19 cellular contexts compared by ENCODE assay signal in the genomic region with DNA sequence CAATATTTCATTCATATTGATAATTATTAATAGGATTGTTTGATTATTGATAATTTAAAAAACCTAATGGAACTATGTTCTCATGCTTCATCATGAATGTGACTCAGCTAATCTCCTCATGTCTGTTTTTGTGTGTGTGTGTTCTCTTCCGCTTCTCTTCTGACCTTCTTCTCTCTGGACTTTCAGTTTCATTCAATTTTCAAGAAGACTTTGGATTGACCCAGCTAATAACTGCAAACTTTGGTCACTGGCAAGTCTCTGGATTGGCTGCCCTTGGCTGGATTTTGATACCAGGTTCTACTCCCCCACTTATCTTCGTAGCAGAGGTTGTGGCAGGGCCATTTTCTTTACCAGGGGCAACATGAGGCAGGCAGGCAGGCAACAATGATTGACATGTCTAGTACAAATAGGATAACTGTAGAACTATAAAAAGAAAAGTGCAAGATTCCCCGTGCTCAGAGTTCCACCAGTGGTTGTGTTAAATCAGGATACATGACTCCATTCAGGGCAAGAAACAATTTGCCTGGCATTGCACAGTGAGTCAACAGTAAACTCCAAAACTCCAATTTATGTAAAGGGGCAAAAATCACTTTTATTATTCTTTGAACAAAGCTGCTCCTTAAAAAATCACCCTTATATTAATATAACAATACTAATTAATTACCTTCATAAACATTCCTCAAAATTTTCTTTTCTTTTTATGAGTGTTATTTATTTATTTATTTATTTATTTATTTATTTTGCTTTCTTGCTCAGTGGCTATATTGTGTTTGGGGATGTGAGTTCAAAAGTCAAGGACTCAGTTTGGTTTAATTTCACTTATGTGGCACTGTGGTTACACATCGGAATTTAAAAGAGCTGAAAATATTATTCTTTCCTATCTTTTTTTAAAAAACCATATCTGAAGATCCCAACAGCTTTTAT.
"Had no signal": no experiment of that assay in that cellular context is flagged by ENCODE, and none has a peak within 500 bp of the region (broad histone marks: within the 10 kb centered on the region; RNA-seq: fewer than 3 reads in every experiment).

No MANE protein-coding gene starts in this region.

- DNase-seq: activated CD4-positive, alpha-beta T cell treated with anti-CD3 and anti-CD28 coated beads for 4 hours; activated CD8-positive, alpha-beta memory T cell treated with anti-CD3 and anti-CD28 coated beads, Interleukin-2, amount 50 U/mL, for 4 hours; activated CD8-positive, alpha-beta T cell treated with anti-CD3 and anti-CD28 coated beads for 36 hours; activated gamma-delta T cell treated with Interleukin-2 at 50 U/mL for 16 hours; activated naive CD4-positive, alpha-beta T cell treated with anti-CD3 and anti-CD28 coated beads, Interleukin-2, amount 10 ng/mL, durations not matched to agents 7 days and 5 days; activated naive CD8-positive, alpha-beta T cell treated with anti-CD3 and anti-CD28 coated beads for 36 hours; activated T-cell treated with anti-CD3 and anti-CD28 coated beads, Interleukin-2, amount 50 U/mL, for 72 hours; NCI-H1048; NCI-H1930; NCI-H2107; NCI-H345; NCI-H510A; PC-3; SHP77 had no signal

- H3K4me1 Mint-ChIP-seq: activated naive CD4-positive, alpha-beta T cell treated with anti-CD3 and anti-CD28 coated beads, Interleukin-2, amount 10 ng/mL, durations not matched to agents 7 days and 5 days; activated naive CD8-positive, alpha-beta T cell treated with anti-CD3 and anti-CD28 coated beads for 36 hours had no signal

- H3K27me3 Mint-ChIP-seq: activated CD8-positive, alpha-beta T cell treated with anti-CD3 and anti-CD28 coated beads for 36 hours; activated naive CD4-positive, alpha-beta T cell treated with anti-CD3 and anti-CD28 coated beads, Interleukin-2, amount 10 ng/mL, durations not matched to agents 7 days and 5 days; activated naive CD8-positive, alpha-beta T cell treated with anti-CD3 and anti-CD28 coated beads for 36 hours had no signal

- H3K4me3 Mint-ChIP-seq: activated CD8-positive, alpha-beta T cell treated with anti-CD3 and anti-CD28 coated beads for 36 hours; activated naive CD4-positive, alpha-beta T cell treated with anti-CD3 and anti-CD28 coated beads, Interleukin-2, amount 10 ng/mL, durations not matched to agents 7 days and 5 days; activated naive CD8-positive, alpha-beta T cell treated with anti-CD3 and anti-CD28 coated beads for 36 hours; activated T-cell treated with anti-CD3 and anti-CD28 coated beads, Interleukin-2, amount 50 U/mL, for 72 hours; T-helper 1 cell treated with Interleukin-12 subunit alpha and Interleukin-12 subunit beta and Interleukin-4 antibody, amounts not matched to agents 30 μg/mL and 1 μg/mL, for 36 hours had no signal

- ATAC-seq: activated CD4-positive, CD25-positive, alpha-beta regulatory T cell treated with anti-CD3 and anti-CD28 coated beads, Interleukin-2, amount 50 U/mL, for 24 hours; activated CD8-positive, alpha-beta T cell treated with anti-CD3 and anti-CD28 coated beads for 36 hours; activated T-cell treated with anti-CD3 and anti-CD28 coated beads, Interleukin-2, amount 50 U/mL, for 72 hours; PC-3 had no signal

- H3K27ac Mint-ChIP-seq: activated CD8-positive, alpha-beta T cell treated with anti-CD3 and anti-CD28 coated beads for 36 hours; activated naive CD4-positive, alpha-beta T cell treated with anti-CD3 and anti-CD28 coated beads, Interleukin-2, amount 10 ng/mL, durations not matched to agents 7 days and 5 days; activated naive CD8-positive, alpha-beta T cell treated with anti-CD3 and anti-CD28 coated beads for 36 hours; activated T-cell treated with anti-CD3 and anti-CD28 coated beads, Interleukin-2, amount 50 U/mL, for 72 hours; activated T-helper 2 cell treated with anti-CD3 and anti-CD28 coated beads, Interferon-gamma antibody, Interleukin-2, Interleukin-4, amounts not matched to agents 10 μg/mL and 5 μg/mL and 100 μg/mL, durations not matched to agents 14 hours and 24 hours and 36 hours; T-helper 1 cell treated with Interleukin-12 subunit alpha and Interleukin-12 subunit beta and Interleukin-4 antibody, amounts not matched to agents 30 μg/mL and 1 μg/mL, for 36 hours had no signal

- H3K27ac ChIP-seq: KMS-11 had no signal

- FAIRE-seq: RCC 7860 had no signal

- H3K36me3 Mint-ChIP-seq: activated naive CD4-positive, alpha-beta T cell treated with anti-CD3 and anti-CD28 coated beads, Interleukin-2, amount 10 ng/mL, durations not matched to agents 7 days and 5 days; activated naive CD8-positive, alpha-beta T cell treated with anti-CD3 and anti-CD28 coated beads for 36 hours had no signal

- H3K9me3 Mint-ChIP-seq: activated naive CD4-positive, alpha-beta T cell treated with anti-CD3 and anti-CD28 coated beads, Interleukin-2, amount 10 ng/mL, durations not matched to agents 7 days and 5 days had no signal
